Comparison of ENCODE assay signal across 17 cellular contexts in genomic region chr12:5022030-5022429, GRCh38. TPM values are rescaled to one million over a fixed set of nuclear protein-coding genes. Genes with fewer than 3 reads are reported as not detected.
"Had no signal": no experiment of that assay in that cellular context is flagged by ENCODE, and none has a peak within 500 bp of the region (broad histone marks: within the 10 kb centered on the region; RNA-seq: fewer than 3 reads in every experiment).

No MANE protein-coding gene starts in this region.

- H3K4me3 ChIP-seq: heart left ventricle, skin epidermis, testis, tibial nerve, upper lobe of right lung, vagina had no signal

- H3K4me1 Mint-ChIP-seq: natural killer cell; stimulated activated naive CD8-positive, alpha-beta T cell treated with anti-CD3 and anti-CD28 coated beads, Interleukin-15, amount 100 ng/mL, for 72 hours had no signal

- H3K27ac Mint-ChIP-seq: effector memory CD8-positive, alpha-beta T cell; natural killer cell; stimulated activated naive B cell treated with anti-CD40 and anti-IgM and Interleukin-4, amounts not matched to agents 10 μg/mL and 1 μg/mL and 100 μg/mL, for 72 hours; stimulated activated naive CD8-positive, alpha-beta T cell treated with anti-CD3 and anti-CD28 coated beads, Interleukin-15, amount 100 ng/mL, for 72 hours had no signal

- H3K4me1 ChIP-seq: testis, tibial nerve, upper lobe of right lung, vagina had no signal

- ATAC-seq: sciatic nerve had no signal

- H3K36me3 ChIP-seq: heart left ventricle, tibial nerve, upper lobe of right lung, vagina had no signal

- DNase-seq: cortex of kidney, natural killer cell, upper lobe of right lung had no signal

- H3K4me3 Mint-ChIP-seq: effector memory CD8-positive, alpha-beta T cell; natural killer cell; neural crest cell; stimulated activated naive B cell treated with anti-CD40 and anti-IgM and Interleukin-4, amounts not matched to agents 10 μg/mL and 1 μg/mL and 100 μg/mL, for 72 hours; stimulated activated naive CD8-positive, alpha-beta T cell treated with anti-CD3 and anti-CD28 coated beads, Interleukin-15, amount 100 ng/mL, for 72 hours had no signal

- H3K27me3 ChIP-seq: testis, tibial nerve, upper lobe of right lung, vagina had no signal

- H3K36me3 Mint-ChIP-seq: natural killer cell; stimulated activated naive B cell treated with anti-CD40 and anti-IgM and Interleukin-4, amounts not matched to agents 10 μg/mL and 1 μg/mL and 100 μg/mL, for 72 hours had no signal

- H3K27ac ChIP-seq: heart left ventricle, skin epidermis, testis, tibial nerve, upper lobe of right lung, vagina had no signal

- H3K9me3 Mint-ChIP-seq: effector memory CD8-positive, alpha-beta T cell; natural killer cell; neural crest cell; stimulated activated naive B cell treated with anti-CD40 and anti-IgM and Interleukin-4, amounts not matched to agents 10 μg/mL and 1 μg/mL and 100 μg/mL, for 72 hours; stimulated activated naive CD8-positive, alpha-beta T cell treated with anti-CD3 and anti-CD28 coated beads, Interleukin-15, amount 100 ng/mL, for 72 hours had no signal

RNA-seq across cellular contexts. Expression of gene KCNA5, which starts 21.6 kb away (rescaled TPM):
- total RNA-seq: glomerular endothelial cell, myocyte, neural crest cell, osteocyte, pulmonary artery endothelial cell, vagina had no signal
